Comparison of ENCODE assay signal across 8 cellular contexts in the genomic region with DNA sequence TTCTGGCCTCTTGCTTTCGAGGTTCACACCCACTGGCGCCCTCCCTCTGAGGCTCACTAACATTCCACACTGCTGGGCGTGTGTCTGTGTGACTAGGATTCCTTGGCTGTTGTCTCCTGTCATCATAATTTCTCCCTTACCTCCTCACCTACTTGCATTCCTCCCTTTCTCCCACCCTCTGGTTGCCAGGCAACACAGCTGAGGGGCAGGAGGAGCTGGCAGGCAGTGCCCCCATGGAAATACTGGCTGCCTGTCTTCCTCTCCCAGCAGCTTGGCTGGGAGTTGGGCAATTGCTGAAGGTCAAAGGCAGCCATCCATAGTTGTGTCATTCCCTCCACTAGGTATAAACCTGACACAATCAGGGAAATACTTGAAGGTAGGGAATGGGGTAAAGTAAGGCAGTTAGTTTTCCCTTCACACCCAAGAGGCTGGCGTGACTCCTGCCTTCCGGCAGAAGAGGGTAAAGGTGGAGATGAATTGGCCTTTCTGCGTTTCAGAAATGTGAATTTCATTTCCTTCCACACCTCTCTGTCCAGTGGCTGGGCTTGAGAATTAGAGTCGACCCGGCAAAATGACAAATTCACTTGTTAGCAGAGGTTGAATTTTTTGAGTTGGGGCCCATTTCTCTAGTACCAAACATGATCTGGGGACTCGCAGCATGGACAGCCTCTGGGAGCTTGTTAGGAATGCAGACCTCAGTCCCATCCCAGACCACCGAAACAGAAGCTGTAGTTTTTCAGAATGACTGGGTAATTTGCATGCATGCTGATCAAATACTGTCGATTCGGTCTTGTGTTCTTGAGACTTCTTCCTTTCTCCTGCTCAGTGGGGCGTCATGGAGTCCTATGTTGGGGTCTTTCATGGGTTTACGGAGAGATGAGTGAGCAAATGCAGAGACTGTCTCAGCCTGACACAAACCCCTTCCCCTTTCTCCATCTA. TPM values are rescaled to one million over a fixed set of nuclear protein-coding genes. Genes with fewer than 3 reads are reported as not detected.
DNase-seq lines count a peak whose midpoint lies in the region; ATAC-seq and TF ChIP-seq lines count a peak whose summit lies in the region.

No MANE protein-coding gene starts in this region.

- DNase-seq in A172 (ENCODE audit: low spot score) (peak; percentile 66), SK-N-SH (no peak), kidney tubule cell (ENCODE audit: low spot score) (peak; percentile 95), RPMI8226 (no peak), NCI-H1436 treated with DMSO at 0.1 percent for 48 hours (lab: John Stamatoyannopoulos, UW) (no peak)

- H3K27ac ChIP-seq in SK-N-SH (ENCODE audit: low read depth in 2 of 2, low read length in 1 of 2): peak overlapping the region in 1 of 2 experiments; percentile 84; a peak in 2 of 4 replicates

- H3K9me3 ChIP-seq in SK-N-SH: no peaks in the 10 kb centered on the region

- no peaks in the 10 kb centered on the region for H3K9me2 ChIP-seq in SK-N-SH

- H3K4me1 ChIP-seq in SK-N-SH (ENCODE audit: control insufficient read depth in 1 of 2, insufficient read depth in 2 of 2, low read depth in 1 of 2, low read length in 1 of 2): peaks cover 0 to 40% of the 10 kb centered on the region in 2 experiments; a peak in 3 of 4 replicates

- WGBS in SK-N-SH (ENCODE audit: low lambda C conversion rate): 74% methylated on average over 14 of the region's 14 CpGs

- H3K9ac ChIP-seq in SK-N-SH: peak overlapping the region; percentile 36; the same call in 1 of the 2 replicates

- TF ChIP-seq RAD21 in SK-N-SH (IDR thresholded peaks at IDR 0.05; ENCODE audit: low read length): no peak

- CTCF ChIA-PET in SK-N-SH (lab: Yijun Ruan, JAX): interaction anchor here (0.6 kb wide), 1 partner anchor 16 kb away, joined by 3 read pairs; no protein-coding TSS in a partner anchor

- no peaks in the 10 kb centered on the region for H3K79me2 ChIP-seq in SK-N-SH (ENCODE audit: insufficient read depth)

- no peaks in the 10 kb centered on the region for H4K20me1 ChIP-seq in SK-N-SH (ENCODE audit: insufficient read depth)

- no peak for TF ChIP-seq EP300 in SK-N-SH (IDR thresholded peaks at IDR 0.05; ENCODE audit: borderline replicate concordance in 1 of 2, low read depth in 1 of 2, low read length in 1 of 2)

- peak overlapping the region; percentile 57; the same call in 1 of the 2 replicates for H2AFZ ChIP-seq in SK-N-SH (ENCODE audit: low read depth)

- H3F3A ChIP-seq in SK-N-SH (replicated peaks; ENCODE audit: insufficient read depth): peaks cover 19% of the 10 kb centered on the region

- no peaks in the 10 kb centered on the region for H3K27me3 ChIP-seq in SK-N-SH (ENCODE audit: insufficient read depth)

- no peak overlapping the region for H3K4me3 ChIP-seq in SK-N-SH (ENCODE audit: low read depth in 2 of 2, low read length in 1 of 2)

- H3K36me3 ChIP-seq in SK-N-SH (replicated peaks in 1 of 2; ENCODE audit: control insufficient read depth in 1 of 2, insufficient read depth in 2 of 2, low read length in 1 of 2): no peaks in the 10 kb centered on the region

- ATAC-seq in GM21360 (IDR thresholded peaks at IDR 0.05; ENCODE audit: unreplicated experiment): peak; percentile 45
- ATAC-seq in HG03354 (IDR thresholded peaks at IDR 0.05; ENCODE audit: poor library complexity, severe bottlenecking, unreplicated experiment): no peak
- ATAC-seq in GM18870 (IDR thresholded peaks at IDR 0.05; ENCODE audit: unreplicated experiment): no peak

- TF ChIP-seq CTCF in SK-N-SH (IDR thresholded peaks at IDR 0.05): no peak

- POLR2A ChIA-PET in SK-N-SH (lab: Yijun Ruan, JAX): no interaction called here

- peak overlapping the region; percentile 37; the same call in 1 of the 2 replicates for H3K4me2 ChIP-seq in SK-N-SH

TF ChIP-seq in SK-N-SH, 30 proteins besides CTCF, POLR2A, EP300 and RAD21:
- TF ChIP-seq, protein P1, sequence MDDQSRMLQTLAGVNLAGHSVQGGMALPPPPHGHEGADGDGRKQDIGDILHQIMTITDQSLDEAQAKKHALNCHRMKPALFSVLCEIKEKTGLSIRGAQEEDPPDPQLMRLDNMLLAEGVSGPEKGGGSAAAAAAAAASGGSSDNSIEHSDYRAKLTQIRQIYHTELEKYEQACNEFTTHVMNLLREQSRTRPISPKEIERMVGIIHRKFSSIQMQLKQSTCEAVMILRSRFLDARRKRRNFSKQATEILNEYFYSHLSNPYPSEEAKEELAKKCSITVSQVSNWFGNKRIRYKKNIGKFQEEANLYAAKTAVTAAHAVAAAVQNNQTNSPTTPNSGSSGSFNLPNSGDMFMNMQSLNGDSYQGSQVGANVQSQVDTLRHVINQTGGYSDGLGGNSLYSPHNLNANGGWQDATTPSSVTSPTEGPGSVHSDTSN (IDR thresholded peaks at IDR 0.05): peak; percentile 46
- TF ChIP-seq, protein P2, sequence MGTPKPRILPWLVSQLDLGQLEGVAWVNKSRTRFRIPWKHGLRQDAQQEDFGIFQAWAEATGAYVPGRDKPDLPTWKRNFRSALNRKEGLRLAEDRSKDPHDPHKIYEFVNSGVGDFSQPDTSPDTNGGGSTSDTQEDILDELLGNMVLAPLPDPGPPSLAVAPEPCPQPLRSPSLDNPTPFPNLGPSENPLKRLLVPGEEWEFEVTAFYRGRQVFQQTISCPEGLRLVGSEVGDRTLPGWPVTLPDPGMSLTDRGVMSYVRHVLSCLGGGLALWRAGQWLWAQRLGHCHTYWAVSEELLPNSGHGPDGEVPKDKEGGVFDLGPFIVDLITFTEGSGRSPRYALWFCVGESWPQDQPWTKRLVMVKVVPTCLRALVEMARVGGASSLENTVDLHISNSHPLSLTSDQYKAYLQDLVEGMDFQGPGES (IDR thresholded peaks at IDR 0.05; ENCODE audit: low read depth, low read length): no peak
- 0 out of 2 replicates have a peak, but pooled peaks have one; percentile 6 for TF ChIP-seq NFIC (IDR thresholded peaks at IDR 0.05; ENCODE audit: borderline replicate concordance)

RNA-seq across cellular contexts. Expression of a gene that starts 24.3 kb away (rescaled TPM):
- 28.7 and 41.0 TPM in 2 replicates for total RNA-seq in A172 (2014; rRNA removed; shearing (Covaris generic))
- 67.4 and 111 TPM in 2 replicates for polyA plus RNA-seq in SK-N-SH (2012; rRNA removed)
- polyA plus RNA-seq in SK-N-SH (2012; cell fraction: cytosol; rRNA removed): 53.2 and 70.1 TPM in 2 replicates
- polyA plus RNA-seq in SK-N-SH (2012; cell fraction: nucleus; rRNA removed): 77.6 and 144 TPM in 2 replicates

Comparison
In these comparisons a context has a peak if more than half of its experiments do, and no peak if none do; other contexts are left out.
1. DNase-seq: peak in A172 (single experiment) and kidney tubule cell (single experiment); none in SK-N-SH (single experiment), RPMI8226 (single experiment) and NCI-H1436 treated with DMSO at 0.1 percent for 48 hours (single experiment).